ENCODE assay signal across 1 cellular context in genomic region chr10:1420663-1421362, GRCh38.
TF ChIP-seq lines count a peak whose summit lies in the region.

No MANE protein-coding gene starts in this region.

TF ChIP-seq in H1, 55 proteins besides CTCF, POLR2A, EP300 and RAD21 (continued from another document):
- TF ChIP-seq MAFK (IDR thresholded peaks at IDR 0.05; ENCODE audit: low read depth, low read length): no peak
- 0 out of 2 replicates have a peak, but pooled peaks have one; percentile 49 for TF ChIP-seq CEBPB (IDR thresholded peaks at IDR 0.05; ENCODE audit: low read depth, low read length)
- TF ChIP-seq CBX5 (IDR thresholded peaks at IDR 0.05; ENCODE audit: low read depth, low read length): no peak
- peak; percentile 27 for TF ChIP-seq NANOG (IDR thresholded peaks at IDR 0.05; ENCODE audit: insufficient read depth, low read depth, low read length, poor library complexity, severe bottlenecking)
- TF ChIP-seq USF2 (IDR thresholded peaks at IDR 0.05; ENCODE audit: low read length): no peak
- peak; percentile 96 for TF ChIP-seq ASH2L (IDR thresholded peaks at IDR 0.05; ENCODE audit: low read length)
- TF ChIP-seq JUND (IDR thresholded peaks at IDR 0.05; ENCODE audit: low read length): 0 out of 2 replicates have a peak, but pooled peaks have one; percentile 41
- peak; percentile 47; the same call in 1 of the 2 replicates for TF ChIP-seq CREB1 (IDR thresholded peaks at IDR 0.05)
- no peak for TF ChIP-seq BCL11A (IDR thresholded peaks at IDR 0.05; ENCODE audit: low read depth in 2 of 2, low read length in 2 of 2)
- TF ChIP-seq GABPA (IDR thresholded peaks at IDR 0.05; ENCODE audit: borderline replicate concordance, insufficient read depth, low read length): peak; percentile 42; the same call in 1 of the 2 replicates
- no peak for TF ChIP-seq SIRT6 (IDR thresholded peaks at IDR 0.05; ENCODE audit: low read length)
